Comparison of ENCODE assay signal across 8 cellular contexts in genomic region chr21:29299906-29300546, GRCh38. TPM values are rescaled to one million over a fixed set of nuclear protein-coding genes. Genes with fewer than 3 reads are reported as not detected.
DNase-seq lines count a peak whose midpoint lies in the region; ATAC-seq and TF ChIP-seq lines count a peak whose summit lies in the region.

No MANE protein-coding gene starts in this region.

- intact Hi-C loops in CD4-positive, alpha-beta T cell (cut with DNase I, micrococcal nuclease) = loop anchor here (2.0 to 10.0 kb wide), 11 partner anchors 42 to 413 kb away; partner anchors contain the start of genes LTN1 (in 2 of the 2) and CCT8 (in 1 of the 2)

- 0 to 8% methylated on average over 2 to 5 of the region's 10 CpGs for WGBS in mesodermal cell (ENCODE audit: insufficient coverage in 2 of 2), 2 experiments

- no peaks in the 10 kb centered on the region for H3K9me3 Mint-ChIP-seq in CD4-positive, alpha-beta T cell
- peaks cover 0 to 2% of the 10 kb centered on the region in 2 donors for H3K9me3 Mint-ChIP-seq in stimulated activated naive B cell treated with anti-CD40 and anti-IgM and Interleukin-4, amounts not matched to agents 10 μg/mL and 1 μg/mL and 100 μg/mL, for 72 hours

- H3K27ac ChIP-seq in CD4-positive, alpha-beta T cell (ENCODE audit: low read depth, low read length) = peak overlapping the region; percentile 39
- peak overlapping the region; percentile 96 for H3K27ac ChIP-seq in mesodermal cell (ENCODE audit: low read depth, low read length, severe bottlenecking)

- no peaks in the 10 kb centered on the region for H3K27me3 ChIP-seq in CD4-positive, alpha-beta T cell (ENCODE audit: control insufficient read depth, insufficient read depth, low read length)
- H3K27me3 ChIP-seq in endocrine pancreas (ENCODE audit: control insufficient read depth, insufficient read depth, low read length) = no peaks in the 10 kb centered on the region

- POLR2A ChIA-PET in CD4-positive, alpha-beta T cell (lab: Charles Lee) = interaction anchor here (0.7 to 4.4 kb wide), 19 partner anchors 9 to 308 kb away, joined by 3 to 24 read pairs (median 4); partner anchors contain the start of genes CCT8, LTN1 and USP16

- H3K27me3 Mint-ChIP-seq in CD4-positive, alpha-beta T cell = no peaks in the 10 kb centered on the region
- no peaks in the 10 kb centered on the region for H3K27me3 Mint-ChIP-seq in stimulated activated naive B cell treated with anti-CD40 and anti-IgM and Interleukin-4, amounts not matched to agents 10 μg/mL and 1 μg/mL and 100 μg/mL, for 72 hours

- peaks cover 17% of the 10 kb centered on the region for H3K36me3 Mint-ChIP-seq in CD4-positive, alpha-beta T cell (ENCODE audit: low read depth)
- H3K36me3 Mint-ChIP-seq in stimulated activated naive B cell treated with anti-CD40 and anti-IgM and Interleukin-4, amounts not matched to agents 10 μg/mL and 1 μg/mL and 100 μg/mL, for 72 hours = peaks cover 0 to 18% of the 10 kb centered on the region in 2 donors

- H3K36me3 ChIP-seq in endocrine pancreas (ENCODE audit: control insufficient read depth, insufficient read depth, low read length) (no peaks in the 10 kb centered on the region), mesodermal cell (ENCODE audit: control insufficient read depth, insufficient read depth, low read length) (no peaks in the 10 kb centered on the region)

- CTCF ChIA-PET in CD4-positive, alpha-beta T cell (lab: Charles Lee) = interaction anchor here (0.9 to 2.0 kb wide), 6 partner anchors 16 to 224 kb away, joined by 3 to 7 read pairs (median 4); no protein-coding TSS in a partner anchor

- H3K4me1 ChIP-seq in endocrine pancreas (ENCODE audit: control insufficient read depth, insufficient read depth, low read length) (peaks cover 7% of the 10 kb centered on the region), mesodermal cell (ENCODE audit: control insufficient read depth, insufficient read depth, low read length, poor library complexity, severe bottlenecking) (peaks cover 20% of the 10 kb centered on the region)

- peak in 8 of 10 experiments; percentile 8 to 30 (median 18) for DNase-seq in CD4-positive, alpha-beta T cell
- DNase-seq in NCI-H524 treated with DMSO at 0.1 percent for 48 hours (lab: John Stamatoyannopoulos, UW) = peak; percentile 87
- peak; percentile 26 to 54 for DNase-seq in activated CD4-positive, alpha-beta T cell treated with anti-CD3 and anti-CD28 coated beads, Interleukin-2, amount 50 U/mL, for 24 hours (ENCODE audit: low read depth in 1 of 2, low spot score in 1 of 2)
- peak; percentile 68 for DNase-seq in stimulated activated naive B cell treated with anti-CD40 and anti-IgM and Interleukin-4, amounts not matched to agents 10 μg/mL and 1 μg/mL and 100 μg/mL, for 72 hours

- no peak for TF ChIP-seq CTCF in CD4-positive, alpha-beta T cell (IDR thresholded peaks at IDR 0.05)

- peak overlapping the region; percentile 96 for H3K9ac ChIP-seq in endocrine pancreas (ENCODE audit: control insufficient read depth, insufficient read depth, low read length)

- peaks cover 78% of the 10 kb centered on the region for H3K4me1 Mint-ChIP-seq in CD4-positive, alpha-beta T cell (ENCODE audit: low read depth)
- H3K4me1 Mint-ChIP-seq in stimulated activated naive B cell treated with anti-CD40 and anti-IgM and Interleukin-4, amounts not matched to agents 10 μg/mL and 1 μg/mL and 100 μg/mL, for 72 hours = peaks cover 36 to 69% of the 10 kb centered on the region in 2 donors

- peak overlapping the region; percentile 92 for H3K4me3 Mint-ChIP-seq in CD4-positive, alpha-beta T cell
- H3K4me3 Mint-ChIP-seq in stimulated activated naive B cell treated with anti-CD40 and anti-IgM and Interleukin-4, amounts not matched to agents 10 μg/mL and 1 μg/mL and 100 μg/mL, for 72 hours = peak overlapping the region; percentile 84 to 88

- peak overlapping the region; percentile 94 for H3K4me3 ChIP-seq in endocrine pancreas (ENCODE audit: control insufficient read depth, insufficient read depth, low read length)
- H3K4me3 ChIP-seq in mesodermal cell (ENCODE audit: extremely low read depth, insufficient read depth, low read length, poor library complexity, severe bottlenecking) = peak overlapping the region; percentile 69

- ATAC-seq in CD4-positive, alpha-beta T cell (ENCODE audit: poor library complexity) = peak; percentile 35
- ATAC-seq in GM19372 (IDR thresholded peaks at IDR 0.05; ENCODE audit: low read depth, unreplicated experiment) (peak; percentile 44), HG03442 (IDR thresholded peaks at IDR 0.05; ENCODE audit: unreplicated experiment) (peak; percentile 37)
- ATAC-seq in stimulated activated naive B cell treated with anti-CD40 and anti-IgM and Interleukin-4, amounts not matched to agents 10 μg/mL and 1 μg/mL and 100 μg/mL, for 72 hours (replicated peaks) = peak; percentile 67 to 70

- no peaks in the 10 kb centered on the region for H3K9me3 ChIP-seq in CD4-positive, alpha-beta T cell (ENCODE audit: control insufficient read depth, low read length)
- H3K9me3 ChIP-seq in endocrine pancreas (ENCODE audit: control insufficient read depth, low read length) = no peaks in the 10 kb centered on the region
- peaks cover 3% of the 10 kb centered on the region for H3K9me3 ChIP-seq in mesodermal cell (ENCODE audit: control insufficient read depth, low read length)

- H3K27ac Mint-ChIP-seq in CD4-positive, alpha-beta T cell = peak overlapping the region; percentile 86
- peak overlapping the region; percentile 95 for H3K27ac Mint-ChIP-seq in stimulated activated naive B cell treated with anti-CD40 and anti-IgM and Interleukin-4, amounts not matched to agents 10 μg/mL and 1 μg/mL and 100 μg/mL, for 72 hours

RNA-seq across cellular contexts. Expression of gene BACH1, which starts 1.3 kb away (rescaled TPM):
- total RNA-seq in CD4-positive, alpha-beta T cell = 10 to 100 TPM; 64.4 to 65.9 TPM
- 29.3 TPM for polyA plus RNA-seq in mesodermal cell (2013, experiment 1 of 2)
- polyA plus RNA-seq in mesodermal cell (2013, experiment 2 of 2) = 29.7 TPM

Comparison
In these comparisons a context has a peak if more than half of its experiments do, and no peak if none do; other contexts are left out.
1. Peak in every context shown above with its lines: DNase-seq, ATAC-seq, H3K4me3 ChIP-seq and H3K27ac ChIP-seq.
2. DNase-seq: peak in every context shown above with its lines; median percentile 87 in NCI-H524 treated with DMSO at 0.1 percent for 48 hours; 68 in stimulated activated naive B cell treated with anti-CD40 and anti-IgM and Interleukin-4, amounts not matched to agents 10 μg/mL and 1 μg/mL and 100 μg/mL, for 72 hours; 40 in activated CD4-positive, alpha-beta T cell treated with anti-CD3 and anti-CD28 coated beads, Interleukin-2, amount 50 U/mL, for 24 hours; 18 in CD4-positive, alpha-beta T cell.